ENCODE assay signal across 10 cellular contexts in the genomic region with DNA sequence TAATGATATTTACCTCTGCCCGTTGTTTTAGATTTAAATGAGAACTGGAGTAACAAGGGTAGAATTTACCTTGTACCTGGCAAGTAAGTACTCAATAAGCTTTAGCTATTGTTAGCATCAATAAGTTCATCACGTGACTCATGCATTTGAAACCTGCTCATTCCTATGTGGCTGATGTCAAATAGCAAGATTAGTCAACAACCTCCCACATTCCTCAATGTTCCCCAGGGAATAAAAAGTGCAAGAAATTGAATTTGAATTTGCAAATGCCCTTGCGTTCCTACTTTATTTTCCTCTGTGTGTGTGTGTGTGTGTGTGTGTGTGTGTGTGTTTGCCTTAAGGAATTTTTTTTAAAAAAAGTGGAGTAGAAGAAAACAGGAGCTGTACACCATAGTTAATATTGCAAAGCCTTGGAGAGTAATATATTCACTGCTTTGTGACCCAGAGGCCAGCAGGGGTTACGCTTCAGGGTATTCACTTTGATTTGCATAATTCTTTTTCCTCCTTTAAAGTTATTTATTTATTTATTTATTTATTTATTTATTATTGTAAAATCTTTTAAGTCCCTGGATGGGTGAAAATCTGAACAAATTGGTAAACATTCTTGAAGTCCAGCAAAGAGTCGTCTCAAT. TPM values are rescaled to one million over a fixed set of nuclear protein-coding genes. Genes with fewer than 3 reads are reported as not detected.
DNase-seq lines count a peak whose midpoint lies in the region; ATAC-seq and TF ChIP-seq lines count a peak whose summit lies in the region.
"Had no signal": no experiment of that assay in that cellular context is flagged by ENCODE, and none has a peak within 500 bp of the region (broad histone marks: within the 10 kb centered on the region; RNA-seq: fewer than 3 reads in every experiment).

No MANE protein-coding gene starts in this region.

- H3K4me1 Mint-ChIP-seq in activated CD4-positive, alpha-beta memory T cell treated with anti-CD3 and anti-CD28 coated beads for 36 hours (ENCODE audit: low read depth) = peaks cover 18% of the 10 kb centered on the region

- no peak overlapping the region for H3K4me3 Mint-ChIP-seq in activated CD4-positive, alpha-beta memory T cell treated with anti-CD3 and anti-CD28 coated beads for 36 hours

- no peaks in the 10 kb centered on the region for H3K27me3 ChIP-seq in A673 (replicated peaks; ENCODE audit: insufficient read depth, low read depth, low read length, poor library complexity)
- H3K27me3 ChIP-seq in brain microvascular endothelial cell (replicated peaks) = no peaks in the 10 kb centered on the region
- H3K27me3 ChIP-seq in prostate gland (replicated peaks; ENCODE audit: insufficient read depth) = no peaks in the 10 kb centered on the region

- no peaks in the 10 kb centered on the region for H3K36me3 Mint-ChIP-seq in activated CD4-positive, alpha-beta memory T cell treated with anti-CD3 and anti-CD28 coated beads for 36 hours

- no peak overlapping the region for H3K27ac ChIP-seq in A673 (ENCODE audit: low read depth, low read length, poor library complexity, severe bottlenecking)
- H3K27ac ChIP-seq in brain microvascular endothelial cell = peak overlapping the region; percentile 92
- peak overlapping the region in 1 of 2 donors; percentile 24 for H3K27ac ChIP-seq in prostate gland

- no peak for ATAC-seq in GM19351 (IDR thresholded peaks at IDR 0.05; ENCODE audit: unreplicated experiment)

- no TSS peak for BruUV-seq in A673 (replicated peaks; lab: Mats Ljungman, UMichigan)

- H3K27me3 Mint-ChIP-seq in activated CD4-positive, alpha-beta memory T cell treated with anti-CD3 and anti-CD28 coated beads for 36 hours = no peaks in the 10 kb centered on the region

- H3K27ac Mint-ChIP-seq in activated CD4-positive, alpha-beta memory T cell treated with anti-CD3 and anti-CD28 coated beads for 36 hours = no peak overlapping the region

- no peak for TF ChIP-seq POLR2A in prostate gland (IDR thresholded peaks at IDR 0.05)

- no peaks in the 10 kb centered on the region for H3K9me3 Mint-ChIP-seq in activated CD4-positive, alpha-beta memory T cell treated with anti-CD3 and anti-CD28 coated beads for 36 hours

- 56% methylated on average over 5 of the region's 5 CpGs for WGBS in prostate gland

- TF ChIP-seq CTCF in A673 (conservative IDR thresholded peaks at IDR 0.05; ENCODE audit: low read depth, low read length) (no peak), brain microvascular endothelial cell (IDR thresholded peaks at IDR 0.05; ENCODE audit: low read depth, low read length, missing control alignments) (no peak), prostate gland (IDR thresholded peaks at IDR 0.05) (no peak)

- CTCF ChIA-PET in A673 (lab: Charles Lee) = no interaction called here
- CTCF ChIA-PET in activated CD4-positive, alpha-beta memory T cell treated with anti-CD3 and anti-CD28 coated beads for 36 hours (lab: Charles Lee) = interaction anchor here (0.8 to 1.4 kb wide), 4 partner anchors 10 to 341 kb away, joined by 3 to 4 read pairs (median 4); no protein-coding TSS in a partner anchor

- H3K9me3 ChIP-seq in A673 (ENCODE audit: low read depth, low read length, poor library complexity, severe bottlenecking) (no peaks in the 10 kb centered on the region), prostate gland (no peaks in the 10 kb centered on the region)

- in situ Hi-C loops in brain microvascular endothelial cell (cut with HindIII; ENCODE audit: low pct_ligation_motif_present, low sequenced_read_pairs) = no loop called here

- H3K4me1 ChIP-seq in A673 (ENCODE audit: insufficient read depth, low read length, poor library complexity, severe bottlenecking) (no peaks in the 10 kb centered on the region), prostate gland (replicated peaks) (no peaks in the 10 kb centered on the region)

- intact Hi-C loops in A673 (cut with micrococcal nuclease; ENCODE audit: unreplicated experiment) = no loop called here
- intact Hi-C loops in prostate gland (cut with DNase I) = no loop called here
- intact Hi-C loops in activated CD4-positive, alpha-beta memory T cell treated with anti-CD3 and anti-CD28 coated beads for 36 hours (cut with micrococcal nuclease) = no loop called here
- intact Hi-C loops in posterior vena cava (cut with DNase I) = no loop called here

- no peaks in the 10 kb centered on the region for H3K36me3 ChIP-seq in A673 (ENCODE audit: insufficient read depth, low read length, poor library complexity, severe bottlenecking)
- H3K36me3 ChIP-seq in brain microvascular endothelial cell (replicated peaks) = no peaks in the 10 kb centered on the region
- no peaks in the 10 kb centered on the region for H3K36me3 ChIP-seq in prostate gland

- DNase-seq in A673 (ENCODE audit: low spot score) = peak; percentile 68
- peak; percentile 13 for DNase-seq in HT-29 (ENCODE audit: low spot score)
- peak; percentile 83 for DNase-seq in brain microvascular endothelial cell
- peak; percentile 71 for DNase-seq in kidney glomerular epithelial cell (lab: John Stamatoyannopoulos, UW)
- DNase-seq in prostate gland (ENCODE audit: low spot score) = no peak
- DNase-seq in activated CD4-positive, alpha-beta memory T cell treated with anti-CD3 and anti-CD28 coated beads for 36 hours = no peak
- no peak for DNase-seq in posterior vena cava (ENCODE audit: low spot score)
- DNase-seq: activated naive CD4-positive, alpha-beta T cell treated with Interleukin-2 at 50 U/mL for 16 hours; NCI-H2107 had no signal

- H3K4me3 ChIP-seq in A673 (ENCODE audit: low read depth, low read length, poor library complexity, severe bottlenecking) = no peak overlapping the region
- H3K4me3 ChIP-seq in brain microvascular endothelial cell (ENCODE audit: low read depth, low read length) = no peak overlapping the region
- no peak overlapping the region for H3K4me3 ChIP-seq in prostate gland

- POLR2A ChIA-PET in A673 (lab: Charles Lee; ENCODE audit: low non-redundant PET) = no interaction called here
- POLR2A ChIA-PET in activated CD4-positive, alpha-beta memory T cell treated with anti-CD3 and anti-CD28 coated beads for 36 hours (lab: Charles Lee) = interaction anchor here (0.6 kb wide), 1 partner anchor 264 kb away, joined by 3 read pairs; no protein-coding TSS in a partner anchor

RNA-seq across cellular contexts. Expression of a gene that starts 43.9 kb away (rescaled TPM):
- total RNA-seq in A673 (2021) (0.95 and 1.9 TPM in 2 replicates), prostate gland (10 to 100 TPM in 1 of 2 donors, 1 to 10 TPM in 1; 3.4 to 10.1 TPM), posterior vena cava (1 to 10 TPM; 1.4 to 2.5 TPM)
- 0.39 and 0.58 TPM in 2 replicates for total RNA-seq in HT-29 (2014; rRNA removed; shearing (Covaris generic))
- total RNA-seq in activated CD4-positive, alpha-beta memory T cell treated with anti-CD3 and anti-CD28 coated beads for 36 hours = under 1 TPM; 0.07 to 0.17 TPM

RNA-seq across cellular contexts. Expression of a gene that starts 58.9 kb away (rescaled TPM):
- 18.4 and 18.5 TPM in 2 replicates for total RNA-seq in A673 (2021)
- 17.4 and 19.0 TPM in 2 replicates for total RNA-seq in HT-29 (2014; rRNA removed; shearing (Covaris generic))
- total RNA-seq in prostate gland = 10 to 100 TPM; 24.6 to 25.0 TPM
- 100 to 1,000 TPM; 175 to 176 TPM for total RNA-seq in activated CD4-positive, alpha-beta memory T cell treated with anti-CD3 and anti-CD28 coated beads for 36 hours
- 10 to 100 TPM; 23.3 to 31.8 TPM for total RNA-seq in posterior vena cava

Comparison
In these comparisons a context has a peak if more than half of its experiments do, and no peak if none do; other contexts are left out.
1. DNase-seq: peak in A673 (single experiment), HT-29 (single experiment), brain microvascular endothelial cell (single experiment) and kidney glomerular epithelial cell (single experiment); none in prostate gland (single experiment), activated CD4-positive, alpha-beta memory T cell treated with anti-CD3 and anti-CD28 coated beads for 36 hours (single experiment) and posterior vena cava (single experiment).